10 cellular contexts compared by ENCODE assay signal in genomic region chr13:109779876-109780516, GRCh38. TPM values are rescaled to one million over a fixed set of nuclear protein-coding genes. Genes with fewer than 3 reads are reported as not detected.
A peak's percentile ranks its signal among the peaks of the same experiment; 100 is the strongest.
DNase-seq lines count a peak whose midpoint lies in the region; ATAC-seq and TF ChIP-seq lines count a peak whose summit lies in the region.
"Had no signal": no experiment of that assay in that cellular context is flagged by ENCODE, and none has a peak within 500 bp of the region (broad histone marks: within the 10 kb centered on the region; RNA-seq: fewer than 3 reads in every experiment).

No MANE protein-coding gene starts in this region.

- no peak overlapping the region for H3K27ac Mint-ChIP-seq in CD8-positive, alpha-beta T cell

- no peaks in the 10 kb centered on the region for H3K36me3 ChIP-seq in CD8-positive, alpha-beta T cell (ENCODE audit: insufficient read depth, low read length)
- H3K36me3 ChIP-seq in endocrine pancreas (ENCODE audit: control insufficient read depth, insufficient read depth, low read length) (peaks cover 12% of the 10 kb centered on the region), prostate gland (peaks cover 9 to 22% of the 10 kb centered on the region in 2 donors)

- H3K9me3 Mint-ChIP-seq in CD8-positive, alpha-beta T cell: no peaks in the 10 kb centered on the region
- H3K9me3 Mint-ChIP-seq: activated naive CD4-positive, alpha-beta T cell treated with anti-CD3 and anti-CD28 coated beads, Interleukin-2, amount 50 U/mL, for 72 hours had no signal

- H3K9ac ChIP-seq in endocrine pancreas (ENCODE audit: control insufficient read depth, insufficient read depth, low read length): peak overlapping the region; percentile 67

- no peak overlapping the region for H3K27ac ChIP-seq in CD8-positive, alpha-beta T cell (ENCODE audit: low read depth, low read length)
- peak overlapping the region; percentile 69 to 79 for H3K27ac ChIP-seq in prostate gland
- H3K27ac ChIP-seq: SJSA1 had no signal

- TF ChIP-seq CTCF in CD8-positive, alpha-beta T cell (IDR thresholded peaks at IDR 0.05): no peak
- TF ChIP-seq CTCF in prostate gland (IDR thresholded peaks at IDR 0.05): no peak

- TF ChIP-seq POLR2A in prostate gland (IDR thresholded peaks at IDR 0.05): no peak

- intact Hi-C loops in CD8-positive, alpha-beta T cell (cut with DNase I, micrococcal nuclease): loop anchor here in 1 of 2 experiments (10.0 kb wide), 1 partner anchor 935 kb away; the partner anchor contains the start of gene ING1
- intact Hi-C loops in prostate gland (cut with DNase I): loop anchor here (5.0 to 10.0 kb wide), 3 partner anchors 245 to 818 kb away; no protein-coding TSS in a partner anchor

- peaks cover 51% of the 10 kb centered on the region for H3K4me1 Mint-ChIP-seq in CD8-positive, alpha-beta T cell (ENCODE audit: low read depth)

- no peak for ATAC-seq in CD8-positive, alpha-beta T cell
- ATAC-seq in HG02571 (IDR thresholded peaks at IDR 0.05; ENCODE audit: unreplicated experiment) (no peak), HG03342 (IDR thresholded peaks at IDR 0.05; ENCODE audit: unreplicated experiment) (no peak)

- no peaks in the 10 kb centered on the region for H3K9me3 ChIP-seq in CD8-positive, alpha-beta T cell (ENCODE audit: low read length)
- H3K9me3 ChIP-seq in endocrine pancreas (ENCODE audit: control insufficient read depth, low read length) (no peaks in the 10 kb centered on the region), prostate gland (no peaks in the 10 kb centered on the region)

- H3K4me3 Mint-ChIP-seq in CD8-positive, alpha-beta T cell: peak overlapping the region; percentile 9

- DNase-seq in CD8-positive, alpha-beta T cell: no peak
- DNase-seq in OCI-M1 (lab: John Stamatoyannopoulos, UW): peak; percentile 34
- DNase-seq in prostate gland (ENCODE audit: low spot score): no peak
- no peak for DNase-seq in NCI-H2029 (lab: John Stamatoyannopoulos, UW)
- no peak for DNase-seq in midbrain (lab: John Stamatoyannopoulos, UW)

- CTCF ChIA-PET in CD8-positive, alpha-beta T cell (lab: Charles Lee): interaction anchor here (1.3 to 2.1 kb wide), 2 partner anchors 11 to 29 kb away, joined by 3 to 8 read pairs; no protein-coding TSS in a partner anchor

- peaks cover 40% of the 10 kb centered on the region for H3K4me1 ChIP-seq in CD8-positive, alpha-beta T cell (ENCODE audit: insufficient read depth, low read length)
- peaks cover 9% of the 10 kb centered on the region for H3K4me1 ChIP-seq in endocrine pancreas (ENCODE audit: control insufficient read depth, insufficient read depth, low read length)
- peaks cover 9% of the 10 kb centered on the region for H3K4me1 ChIP-seq in prostate gland (replicated peaks)

- H3K36me3 Mint-ChIP-seq in CD8-positive, alpha-beta T cell: peaks cover 13% of the 10 kb centered on the region
- H3K36me3 Mint-ChIP-seq: activated naive CD4-positive, alpha-beta T cell treated with anti-CD3 and anti-CD28 coated beads, Interleukin-2, amount 50 U/mL, for 72 hours had no signal

- 59% methylated on average over 7 of the region's 7 CpGs for WGBS in prostate gland

- no peaks in the 10 kb centered on the region for H3K27me3 Mint-ChIP-seq in CD8-positive, alpha-beta T cell (ENCODE audit: low read depth)

- H3K27me3 ChIP-seq in CD8-positive, alpha-beta T cell (ENCODE audit: insufficient read depth, low read length): no peaks in the 10 kb centered on the region
- H3K27me3 ChIP-seq in endocrine pancreas (ENCODE audit: control insufficient read depth, insufficient read depth, low read length): no peaks in the 10 kb centered on the region
- H3K27me3 ChIP-seq in prostate gland (replicated peaks; ENCODE audit: insufficient read depth): no peaks in the 10 kb centered on the region

- POLR2A ChIA-PET in CD8-positive, alpha-beta T cell (lab: Charles Lee): no interaction called here

- no peak overlapping the region for H3K4me3 ChIP-seq in CD8-positive, alpha-beta T cell (ENCODE audit: low read depth, low read length)
- H3K4me3 ChIP-seq in endocrine pancreas (ENCODE audit: control insufficient read depth, insufficient read depth, low read length) (peak overlapping the region; percentile 92), prostate gland (peak overlapping the region; percentile 27 to 70)
- H3K4me3 ChIP-seq: SJSA1 had no signal

RNA-seq across cellular contexts. Expression of gene IRS2, which starts 6.4 kb away (rescaled TPM):
- 100 to 1,000 TPM; 197 to 201 TPM for total RNA-seq in CD8-positive, alpha-beta T cell
- 10 to 100 TPM; 43.5 to 54.8 TPM for total RNA-seq in prostate gland
